In the genomic region with DNA sequence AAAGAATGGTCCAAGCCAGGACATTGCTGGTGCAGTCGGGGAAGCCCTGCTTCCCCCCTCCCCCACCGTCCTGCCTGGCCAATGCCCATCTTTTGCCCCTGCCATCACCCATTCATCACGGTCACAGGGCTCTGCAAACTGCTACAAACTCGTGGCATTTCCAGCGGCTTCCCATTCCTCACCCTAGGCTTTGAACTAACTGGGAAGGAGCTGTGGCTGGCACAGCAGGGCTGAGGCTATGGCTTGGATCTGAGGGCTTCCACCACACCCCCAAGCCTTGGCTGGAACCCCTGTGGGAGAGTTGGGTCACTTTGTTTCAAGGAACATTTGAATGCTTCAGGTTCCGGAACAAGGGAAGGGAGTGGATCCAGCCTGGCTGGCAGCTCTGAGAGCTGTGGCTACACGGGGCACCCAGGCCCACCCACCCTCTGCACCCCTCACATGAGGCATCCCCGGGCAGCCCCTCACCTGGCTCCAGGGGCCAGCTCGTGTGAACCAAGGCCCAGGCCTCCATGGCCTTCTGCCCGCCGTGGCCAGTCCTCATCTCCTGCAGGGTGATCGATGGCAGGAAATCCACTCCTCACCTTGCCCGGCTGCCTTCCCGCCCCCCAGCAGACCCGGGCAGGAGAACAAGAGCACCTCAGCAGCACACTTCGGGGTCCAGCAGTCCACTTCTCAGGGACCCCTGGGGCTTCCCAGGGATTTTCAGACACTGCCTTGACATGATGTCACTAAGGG, we compare ENCODE assay signal across 1 cellular context.
TF ChIP-seq lines count a peak whose summit lies in the region.

No MANE protein-coding gene starts in this region.

TF ChIP-seq in HepG2, 621 proteins besides CTCF, POLR2A, EP300 and RAD21:
- TF ChIP-seq, protein P1, sequence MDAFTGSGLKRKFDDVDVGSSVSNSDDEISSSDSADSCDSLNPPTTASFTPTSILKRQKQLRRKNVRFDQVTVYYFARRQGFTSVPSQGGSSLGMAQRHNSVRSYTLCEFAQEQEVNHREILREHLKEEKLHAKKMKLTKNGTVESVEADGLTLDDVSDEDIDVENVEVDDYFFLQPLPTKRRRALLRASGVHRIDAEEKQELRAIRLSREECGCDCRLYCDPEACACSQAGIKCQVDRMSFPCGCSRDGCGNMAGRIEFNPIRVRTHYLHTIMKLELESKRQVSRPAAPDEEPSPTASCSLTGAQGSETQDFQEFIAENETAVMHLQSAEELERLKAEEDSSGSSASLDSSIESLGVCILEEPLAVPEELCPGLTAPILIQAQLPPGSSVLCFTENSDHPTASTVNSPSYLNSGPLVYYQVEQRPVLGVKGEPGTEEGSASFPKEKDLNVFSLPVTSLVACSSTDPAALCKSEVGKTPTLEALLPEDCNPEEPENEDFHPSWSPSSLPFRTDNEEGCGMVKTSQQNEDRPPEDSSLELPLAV (CRISPR knock-in tag; conservative IDR thresholded peaks at IDR 0.05; ENCODE audit: low read depth), result no peak
- no peak for TF ChIP-seq GPN1 (CRISPR knock-in tag; IDR thresholded peaks at IDR 0.05; ENCODE audit: borderline replicate concordance)
- no peak for TF ChIP-seq ZNF720 (CRISPR knock-in tag; IDR thresholded peaks at IDR 0.05)
- TF ChIP-seq YEATS4 (CRISPR knock-in tag; IDR thresholded peaks at IDR 0.05; ENCODE audit: borderline replicate concordance), result no peak
